9 cellular contexts compared by ENCODE assay signal in the genomic region with DNA sequence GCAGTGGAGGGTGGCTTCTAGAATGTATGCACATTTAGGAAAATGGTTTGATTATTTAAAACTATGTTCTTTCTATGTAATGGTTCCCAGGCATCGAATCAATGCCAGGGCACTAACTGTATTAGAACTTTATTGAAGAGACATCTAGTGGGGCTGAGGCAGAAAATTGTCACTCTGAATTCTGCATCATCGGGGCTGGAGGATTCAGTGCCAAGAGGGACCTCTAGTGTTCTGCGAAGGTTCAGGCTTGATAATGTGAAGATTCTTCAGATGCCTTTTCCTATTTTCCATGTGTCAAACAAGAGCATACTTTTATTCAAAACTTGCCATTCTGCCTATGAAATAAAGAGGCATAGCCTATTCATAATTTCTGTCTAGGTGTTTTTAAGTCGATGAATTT.
A peak's percentile ranks its signal among the peaks of the same experiment; 100 is the strongest.
DNase-seq lines count a peak whose midpoint lies in the region; TF ChIP-seq lines count a peak whose summit lies in the region.
"Had no signal": no experiment of that assay in that cellular context is flagged by ENCODE, and none has a peak within 500 bp of the region (broad histone marks: within the 10 kb centered on the region; RNA-seq: fewer than 3 reads in every experiment).

No MANE protein-coding gene starts in this region.

- peak; percentile 18 for DNase-seq in GM10266 (ENCODE audit: extremely low spot score)
- DNase-seq in NCI-H2107 (lab: John Stamatoyannopoulos, UW) = peak; percentile 44
- peak; percentile 6 for DNase-seq in cerebellum (ENCODE audit: low spot score)
- no peak for DNase-seq in activated naive CD4-positive, alpha-beta T cell (lab: John Stamatoyannopoulos, UW)
- no peak for DNase-seq in GDM1 (lab: John Stamatoyannopoulos, UW)
- DNase-seq in activated CD8-positive, alpha-beta memory T cell treated with anti-CD3 and anti-CD28 coated beads, Interleukin-2, amount 50 U/mL, for 48 hours = no peak
- DNase-seq in Peyer's patch = no peak
- DNase-seq: naive B cell had no signal

- H3K9ac ChIP-seq in neural cell (ENCODE audit: low read length) = no peak overlapping the region

- peaks cover 0 to 4% (median under 1%) of the 10 kb centered on the region in 4 donors for H3K4me1 ChIP-seq in Peyer's patch

- no peak overlapping the region for H3K4me2 ChIP-seq in neural cell (ENCODE audit: low read length)

- no peak for TF ChIP-seq POLR2A in Peyer's patch (IDR thresholded peaks at IDR 0.05)

- no peaks in the 10 kb centered on the region for H3K27me3 ChIP-seq in neural cell (ENCODE audit: insufficient read depth, low read depth, low read length)
- H3K27me3 ChIP-seq in Peyer's patch = no peaks in the 10 kb centered on the region

- no peaks in the 10 kb centered on the region for H3K79me2 ChIP-seq in neural cell (replicated peaks; ENCODE audit: insufficient read depth, low read length)

- H4K20me1 ChIP-seq in neural cell (ENCODE audit: insufficient read depth) = no peaks in the 10 kb centered on the region

- H3K4me3 ChIP-seq in neural cell (ENCODE audit: low read length) = no peak overlapping the region
- H3K4me3 ChIP-seq in Peyer's patch = no peak overlapping the region

- no peak overlapping the region for H2AFZ ChIP-seq in neural cell (ENCODE audit: low read depth, low read length)

- no peaks in the 10 kb centered on the region for H3K9me3 ChIP-seq in neural cell (ENCODE audit: low read length)
- H3K9me3 ChIP-seq in Peyer's patch = no peaks in the 10 kb centered on the region

- H3K36me3 ChIP-seq in neural cell (ENCODE audit: insufficient read depth, low read length) = no peaks in the 10 kb centered on the region
- H3K36me3 ChIP-seq in Peyer's patch = no peaks in the 10 kb centered on the region

- peak; percentile 61 for TF ChIP-seq RAD21 in neural cell (conservative IDR thresholded peaks at IDR 0.05)

- TF ChIP-seq EP300 in neural cell (conservative IDR thresholded peaks at IDR 0.05; ENCODE audit: poor library complexity, severe bottlenecking) = no peak

- H3K9me2 ChIP-seq in neural cell (ENCODE audit: insufficient read depth, low read length) = no peaks in the 10 kb centered on the region

- TF ChIP-seq CTCF in GM10266 (IDR thresholded peaks at IDR 0.05; ENCODE audit: control insufficient read depth, insufficient read depth, low read depth, missing control alignments) (peak; percentile 50), neural cell (IDR thresholded peaks at IDR 0.05; ENCODE audit: poor library complexity, severe bottlenecking) (peak; percentile 67), Peyer's patch (IDR thresholded peaks at IDR 0.05) (peak in 2 of 6 experiments; percentile 17 to 32)

- no peaks in the 10 kb centered on the region for H3F3A ChIP-seq in neural cell (ENCODE audit: insufficient read depth, low read length, poor library complexity, severe bottlenecking)

- H3K27ac ChIP-seq in neural cell (ENCODE audit: low read length) (no peak overlapping the region), Peyer's patch (no peak overlapping the region)

TF ChIP-seq in neural cell, 6 proteins besides CTCF, POLR2A, EP300 and RAD21:
- TF ChIP-seq SMC3 (conservative IDR thresholded peaks at IDR 0.05; ENCODE audit: poor library complexity) = peak; percentile 60
- TF ChIP-seq POLR2AphosphoS5 (IDR thresholded peaks at IDR 0.05) = no peak

Comparison
In these comparisons a context has a peak if more than half of its experiments do, and no peak if none do; other contexts are left out.
1. DNase-seq: peak in GM10266 (single experiment), NCI-H2107 (single experiment) and cerebellum (single experiment); none in activated naive CD4-positive, alpha-beta T cell (0 of 4), GDM1 (single experiment), activated CD8-positive, alpha-beta memory T cell treated with anti-CD3 and anti-CD28 coated beads, Interleukin-2, amount 50 U/mL, for 48 hours (single experiment) and Peyer's patch (0 of 3).